8 cellular contexts compared by ENCODE assay signal in the genomic region with DNA sequence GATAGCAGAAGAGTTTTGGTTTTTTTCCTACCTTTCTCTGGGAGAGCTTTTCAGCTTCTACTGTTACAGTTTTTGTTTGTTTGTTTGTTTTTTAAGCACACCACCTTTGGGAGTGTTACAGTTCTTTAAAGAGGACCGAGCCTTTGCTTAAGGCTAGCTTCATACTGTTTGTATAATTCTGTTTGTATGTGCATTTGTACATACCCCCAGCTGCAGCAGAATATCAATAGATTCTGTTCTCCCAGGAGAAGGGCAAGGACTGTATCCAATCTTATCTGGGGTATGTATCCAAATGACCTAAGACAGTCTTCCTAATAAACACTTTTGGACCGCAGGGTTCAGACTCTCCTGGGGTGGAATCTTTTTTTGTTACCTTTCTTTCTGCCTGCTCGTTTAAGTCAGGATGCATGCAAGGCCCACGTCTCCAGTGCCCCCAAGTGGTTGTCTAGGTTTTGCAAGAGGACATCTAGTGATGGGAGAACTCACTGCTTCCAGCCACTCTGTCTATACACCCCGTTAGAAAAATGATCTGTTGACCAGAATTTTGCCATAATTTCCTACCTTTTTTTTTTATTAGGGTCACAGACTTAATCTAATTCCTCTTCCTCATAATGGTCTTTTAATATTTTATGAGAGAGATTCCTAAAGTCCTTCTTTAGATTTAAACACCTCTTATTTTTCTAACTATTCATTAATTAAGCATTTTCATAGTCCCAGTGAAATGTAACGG. TPM values are rescaled to one million over a fixed set of nuclear protein-coding genes. Genes with fewer than 3 reads are reported as not detected.
A peak's percentile ranks its signal among the peaks of the same experiment; 100 is the strongest.
DNase-seq lines count a peak whose midpoint lies in the region; ATAC-seq and TF ChIP-seq lines count a peak whose summit lies in the region.

No MANE protein-coding gene starts in this region.

- no peaks in the 10 kb centered on the region for H3K4me1 ChIP-seq in HCT116 (ENCODE audit: control insufficient read depth in 1 of 2, insufficient read depth in 2 of 2, low read length in 2 of 2)
- H3K4me1 ChIP-seq in adrenal gland (replicated peaks in 1 of 2) = no peaks in the 10 kb centered on the region
- H3K4me1 ChIP-seq in gastrocnemius medialis = peaks cover 9 to 10% of the 10 kb centered on the region in 2 donors

- ATAC-seq in HCT116 = peak; percentile 99
- ATAC-seq in left ventricle myocardium superior = peak; percentile 86
- peak; percentile 70 to 94 for ATAC-seq in gastrocnemius medialis
- no peak for ATAC-seq in HG03025 (IDR thresholded peaks at IDR 0.05; ENCODE audit: low FRiP score, unreplicated experiment)

- H3K9me2 ChIP-seq in HCT116 (ENCODE audit: insufficient read depth) = no peaks in the 10 kb centered on the region

- H3K9ac ChIP-seq in HCT116 (ENCODE audit: low read length) = no peak overlapping the region

- peaks cover 96% of the 10 kb centered on the region for H3K79me2 ChIP-seq in HCT116 (ENCODE audit: insufficient read depth, low read length)

- TF ChIP-seq POLR2A in HCT116 (IDR thresholded peaks at IDR 0.05; ENCODE audit: borderline replicate concordance, extremely low read depth, insufficient read depth, insufficient read length) (no peak), adrenal gland (IDR thresholded peaks at IDR 0.05) (no peak), gastrocnemius medialis (IDR thresholded peaks at IDR 0.05) (no peak)

- H3K36me3 ChIP-seq in HCT116 (ENCODE audit: control insufficient read depth in 1 of 2, insufficient read depth in 2 of 2, low read length in 2 of 2) (no peaks in the 10 kb centered on the region), adrenal gland (replicated peaks in 1 of 2) (no peaks in the 10 kb centered on the region), gastrocnemius medialis (no peaks in the 10 kb centered on the region)

- H3K27ac ChIP-seq in HCT116 (ENCODE audit: low read depth, low read length) = no peak overlapping the region
- no peak overlapping the region for H3K27ac ChIP-seq in adrenal gland
- no peak overlapping the region for H3K27ac ChIP-seq in gastrocnemius medialis

- no peak overlapping the region for H3K4me2 ChIP-seq in HCT116 (ENCODE audit: low read length)

- H3K4me3 ChIP-seq in HCT116 (replicated peaks in 1 of 2; ENCODE audit: low read depth in 1 of 2, low read length in 2 of 2) (no peak overlapping the region), adrenal gland (no peak overlapping the region), gastrocnemius medialis (no peak overlapping the region)

- WGBS in adrenal gland, 4 donors = 18 to 22% (median 19%) methylated on average over 6 of the region's 6 CpGs

- RAD21 ChIA-PET in HCT116 (lab: Charles Lee; ENCODE audit: low non-redundant PET in 1 of 2, low total read pairs in 2 of 2, uncharacterized antibody in 2 of 2, unreplicated experiment in 2 of 2) = no interaction called here

- peak; percentile 75 to 89 (median 89); a peak in 5 of 6 replicates for TF ChIP-seq CTCF in HCT116 (IDR thresholded peaks at IDR 0.05 in 2 of 3, conservative IDR thresholded peaks at IDR 0.05 in 1 of 3; ENCODE audit: borderline replicate concordance in 1 of 3, insufficient read depth in 1 of 3, low read depth in 2 of 3, low read length in 2 of 3)
- peak; percentile 62 to 75 (median 68) for TF ChIP-seq CTCF in adrenal gland (IDR thresholded peaks at IDR 0.05)
- peak; percentile 33 to 80 (median 63) for TF ChIP-seq CTCF in gastrocnemius medialis (IDR thresholded peaks at IDR 0.05 in 4 of 5, conservative IDR thresholded peaks at IDR 0.05 in 1 of 5)

- intact Hi-C loops in HCT116 (cut with micrococcal nuclease) (loop anchor here (1.0 kb wide), 1 partner anchor 417 kb away; no protein-coding TSS in a partner anchor), adrenal gland (cut with DNase I) (no loop called here), left ventricle myocardium superior (cut with micrococcal nuclease) (no loop called here), gastrocnemius medialis (cut with DNase I; ENCODE audit: low total_unique reads) (loop anchor here (10.0 kb wide), 1 partner anchor 51 kb away; no protein-coding TSS in a partner anchor)

- BruUV-seq in HCT116 (replicated peaks; lab: Mats Ljungman, UMichigan) = no TSS peak

- H3K9me3 ChIP-seq in HCT116 (ENCODE audit: control insufficient read depth in 1 of 2, insufficient read depth in 1 of 2, low read depth in 1 of 2, low read length in 2 of 2) (no peaks in the 10 kb centered on the region), adrenal gland (replicated peaks in 1 of 3) (no peaks in the 10 kb centered on the region), gastrocnemius medialis (no peaks in the 10 kb centered on the region)

- CTCF ChIA-PET in HCT116 (lab: Charles Lee) = interaction anchor here (0.7 to 1.0 kb wide), 4 partner anchors 23 to 417 kb away, joined by 3 to 4 read pairs (median 3); no protein-coding TSS in a partner anchor

- in situ Hi-C loops in gastrocnemius medialis (cut with MboI; ENCODE audit: low sequenced_read_pairs in 4 of 4) = loop anchor here in 3 of 4 donors (25.0 kb wide), 2 partner anchors 273 to 377 kb away; no protein-coding TSS in a partner anchor

- H3K27me3 ChIP-seq in HCT116 (ENCODE audit: insufficient read depth, low read length) (no peaks in the 10 kb centered on the region), adrenal gland (no peaks in the 10 kb centered on the region), gastrocnemius medialis (no peaks in the 10 kb centered on the region)

- peak; percentile 78 for TF ChIP-seq RAD21 in HCT116 (IDR thresholded peaks at IDR 0.05; ENCODE audit: low read depth)

- DNase-seq in EL (peak; percentile 75), HCT116 (ENCODE audit: low read depth, low spot score) (peak; percentile 47), NCI-H1436 (lab: John Stamatoyannopoulos, UW) (peak; percentile 49), T-helper 1 cell (peak; percentile 22 to 55 (median 44)), adrenal gland (peak; percentile 30 to 85 (median 72)), left ventricle myocardium superior (no peak), gastrocnemius medialis (peak; percentile 7 to 46)

- H4K20me1 ChIP-seq in HCT116 (ENCODE audit: insufficient read depth) = peaks cover 11% of the 10 kb centered on the region; the same call in 1 of the 2 replicates

- no peak overlapping the region for H2AFZ ChIP-seq in HCT116 (ENCODE audit: low read depth, low read length, poor library complexity, severe bottlenecking)

- POLR2A ChIA-PET in HCT116 (lab: Charles Lee) = interaction anchor here (1.1 kb wide), 1 partner anchor 22 kb away, joined by 3 read pairs; no protein-coding TSS in a partner anchor

TF ChIP-seq in HCT116, 20 proteins besides CTCF, POLR2A, EP300 and RAD21:
- no peak for TF ChIP-seq POLR2AphosphoS5 (IDR thresholded peaks at IDR 0.05; ENCODE audit: low read depth, low read length)
- TF ChIP-seq, protein P1, sequence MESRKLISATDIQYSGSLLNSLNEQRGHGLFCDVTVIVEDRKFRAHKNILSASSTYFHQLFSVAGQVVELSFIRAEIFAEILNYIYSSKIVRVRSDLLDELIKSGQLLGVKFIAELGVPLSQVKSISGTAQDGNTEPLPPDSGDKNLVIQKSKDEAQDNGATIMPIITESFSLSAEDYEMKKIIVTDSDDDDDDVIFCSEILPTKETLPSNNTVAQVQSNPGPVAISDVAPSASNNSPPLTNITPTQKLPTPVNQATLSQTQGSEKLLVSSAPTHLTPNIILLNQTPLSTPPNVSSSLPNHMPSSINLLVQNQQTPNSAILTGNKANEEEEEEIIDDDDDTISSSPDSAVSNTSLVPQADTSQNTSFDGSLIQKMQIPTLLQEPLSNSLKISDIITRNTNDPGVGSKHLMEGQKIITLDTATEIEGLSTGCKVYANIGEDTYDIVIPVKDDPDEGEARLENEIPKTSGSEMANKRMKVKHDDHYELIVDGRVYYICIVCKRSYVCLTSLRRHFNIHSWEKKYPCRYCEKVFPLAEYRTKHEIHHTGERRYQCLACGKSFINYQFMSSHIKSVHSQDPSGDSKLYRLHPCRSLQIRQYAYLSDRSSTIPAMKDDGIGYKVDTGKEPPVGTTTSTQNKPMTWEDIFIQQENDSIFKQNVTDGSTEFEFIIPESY (IDR thresholded peaks at IDR 0.05; ENCODE audit: extremely low read depth, insufficient replicate concordance, low read length) = no peak
- TF ChIP-seq SIN3A (IDR thresholded peaks at IDR 0.05; ENCODE audit: low read depth) = no peak
- no peak for TF ChIP-seq EZH2 (IDR thresholded peaks at IDR 0.05)
- no peak for TF ChIP-seq FOSL1 (IDR thresholded peaks at IDR 0.05; ENCODE audit: low read depth)
- no peak for TF ChIP-seq ZFX (IDR thresholded peaks at IDR 0.05)
- TF ChIP-seq, protein P2, sequence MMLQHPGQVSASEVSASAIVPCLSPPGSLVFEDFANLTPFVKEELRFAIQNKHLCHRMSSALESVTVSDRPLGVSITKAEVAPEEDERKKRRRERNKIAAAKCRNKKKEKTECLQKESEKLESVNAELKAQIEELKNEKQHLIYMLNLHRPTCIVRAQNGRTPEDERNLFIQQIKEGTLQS (IDR thresholded peaks at IDR 0.05) = no peak
- no peak for TF ChIP-seq ZNF274 (IDR thresholded peaks at IDR 0.05; ENCODE audit: low read depth, low read length)
- TF ChIP-seq, protein P3, sequence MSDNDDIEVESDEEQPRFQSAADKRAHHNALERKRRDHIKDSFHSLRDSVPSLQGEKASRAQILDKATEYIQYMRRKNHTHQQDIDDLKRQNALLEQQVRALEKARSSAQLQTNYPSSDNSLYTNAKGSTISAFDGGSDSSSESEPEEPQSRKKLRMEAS (IDR thresholded peaks at IDR 0.05) = no peak
- no peak for TF ChIP-seq TCF7L2 (IDR thresholded peaks at IDR 0.05; ENCODE audit: borderline replicate concordance, extremely low read depth, insufficient read depth, insufficient read length)
TF ChIP-seq in HCT116: peak in this region for 0.

RNA-seq across cellular contexts. Expression of a gene that starts 23.9 kb away (rescaled TPM):
- total RNA-seq in HCT116 (2021; ENCODE audit: unreplicated experiment) = 25.9 TPM
- polyA plus RNA-seq in HCT116 (2012) = 19.0 and 22.0 TPM in 2 replicates
- total RNA-seq in adrenal gland = 10 to 100 TPM in 5 of 8 donors, 1 to 10 TPM in 3; 7.7 to 16.0 (median 10.8) TPM
- 1 to 10 TPM; 7.8 to 10.0 (median 7.9) TPM for polyA plus RNA-seq in adrenal gland
- 8.7 TPM for total RNA-seq in left ventricle myocardium superior
- 10 to 100 TPM; 11.3 to 26.3 (median 18.0) TPM for total RNA-seq in gastrocnemius medialis

Comparison
In these comparisons a context has a peak if more than half of its experiments do, and no peak if none do; other contexts are left out.
1. intact Hi-C loops: an anchor here in HCT116 (1.0 kb wide) and gastrocnemius medialis (10.0 kb wide); none called in adrenal gland and left ventricle myocardium superior.